In the genomic region with DNA sequence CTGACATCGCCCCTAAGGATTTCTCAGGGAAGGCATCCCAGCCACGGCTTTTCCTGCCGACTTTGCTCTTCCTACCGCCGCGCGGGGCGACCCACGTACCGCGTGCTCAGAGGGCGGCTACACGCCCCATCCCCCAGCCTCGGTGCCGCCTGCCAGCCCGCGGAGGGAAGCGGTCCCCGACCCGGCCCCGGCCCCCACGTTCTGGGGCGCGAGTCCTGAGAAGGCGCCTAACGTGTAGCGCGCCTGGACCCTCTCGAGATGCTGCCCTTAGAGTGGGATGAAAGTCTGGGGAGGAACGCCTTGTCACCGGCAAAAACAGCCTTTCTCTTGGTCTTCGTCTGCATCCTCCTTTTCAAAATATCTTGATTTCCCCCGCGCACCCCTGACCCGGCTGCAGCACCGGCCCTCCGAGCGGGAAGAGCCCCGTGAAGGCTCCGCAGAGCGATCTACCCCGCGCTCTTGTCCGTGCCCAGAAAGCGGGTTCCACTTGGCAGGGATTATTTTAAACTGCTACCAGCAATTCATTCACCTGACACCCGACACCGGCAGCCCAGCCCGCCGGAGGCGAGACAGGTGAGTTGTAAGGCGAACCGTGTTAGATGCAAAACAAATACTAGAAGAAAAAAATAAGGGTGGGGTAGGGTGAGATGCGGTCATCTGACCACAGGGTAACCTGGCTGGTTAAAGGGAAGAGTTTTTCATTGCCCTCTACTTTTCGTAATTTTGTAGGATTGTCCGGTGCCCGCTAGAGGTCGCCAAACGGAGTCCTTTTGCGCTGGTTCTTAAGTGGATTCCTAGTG, we compare ENCODE assay signal across 1 cellular context.
A peak's percentile ranks its signal among the peaks of the same experiment; 100 is the strongest.
TF ChIP-seq lines count a peak whose summit lies in the region.

No MANE protein-coding gene starts in this region.

TF ChIP-seq in HepG2, 621 proteins besides CTCF, POLR2A, EP300 and RAD21 (continued from another document and continues in another):
- TF ChIP-seq, protein P1, sequence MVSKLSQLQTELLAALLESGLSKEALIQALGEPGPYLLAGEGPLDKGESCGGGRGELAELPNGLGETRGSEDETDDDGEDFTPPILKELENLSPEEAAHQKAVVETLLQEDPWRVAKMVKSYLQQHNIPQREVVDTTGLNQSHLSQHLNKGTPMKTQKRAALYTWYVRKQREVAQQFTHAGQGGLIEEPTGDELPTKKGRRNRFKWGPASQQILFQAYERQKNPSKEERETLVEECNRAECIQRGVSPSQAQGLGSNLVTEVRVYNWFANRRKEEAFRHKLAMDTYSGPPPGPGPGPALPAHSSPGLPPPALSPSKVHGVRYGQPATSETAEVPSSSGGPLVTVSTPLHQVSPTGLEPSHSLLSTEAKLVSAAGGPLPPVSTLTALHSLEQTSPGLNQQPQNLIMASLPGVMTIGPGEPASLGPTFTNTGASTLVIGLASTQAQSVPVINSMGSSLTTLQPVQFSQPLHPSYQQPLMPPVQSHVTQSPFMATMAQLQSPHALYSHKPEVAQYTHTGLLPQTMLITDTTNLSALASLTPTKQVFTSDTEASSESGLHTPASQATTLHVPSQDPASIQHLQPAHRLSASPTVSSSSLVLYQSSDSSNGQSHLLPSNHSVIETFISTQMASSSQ (IDR thresholded peaks at IDR 0.05; ENCODE audit: low read depth) = no peak
- TF ChIP-seq, protein P1 (CRISPR knock-in tag; IDR thresholded peaks at IDR 0.05; ENCODE audit: borderline replicate concordance) = peak; percentile 26; the same call in 1 of the 2 replicates
- TF ChIP-seq ZEB1 (IDR thresholded peaks at IDR 0.05; ENCODE audit: insufficient replicate concordance, low read depth) (peak; percentile 86), ZNF292 (CRISPR knock-in tag; IDR thresholded peaks at IDR 0.05; ENCODE audit: borderline replicate concordance, low read depth) (no peak), ZNF709 (CRISPR knock-in tag; IDR thresholded peaks at IDR 0.05) (peak; percentile 94), ZNF816 (CRISPR knock-in tag; IDR thresholded peaks at IDR 0.05; ENCODE audit: borderline replicate concordance) (no peak), ATF1 (CRISPR knock-in tag; IDR thresholded peaks at IDR 0.05) (0 out of 2 replicates have a peak, but pooled peaks have one; percentile 15), ZSCAN25 (CRISPR knock-in tag; IDR thresholded peaks at IDR 0.05) (no peak), BRD4 (CRISPR knock-in tag; IDR thresholded peaks at IDR 0.05) (no peak), MAFF (IDR thresholded peaks at IDR 0.05; ENCODE audit: low read depth, low read length) (no peak), AHR (CRISPR knock-in tag; IDR thresholded peaks at IDR 0.05) (no peak), MXD4 (CRISPR knock-in tag; IDR thresholded peaks at IDR 0.05) (no peak), ZNF207 (IDR thresholded peaks at IDR 0.05; ENCODE audit: borderline replicate concordance) (no peak), ZBTB20 (CRISPR knock-in tag; IDR thresholded peaks at IDR 0.05; ENCODE audit: borderline replicate concordance, low read depth) (peak; percentile 36; the same call in 1 of the 2 replicates), DNMT3B (CRISPR knock-in tag; conservative IDR thresholded peaks at IDR 0.05) (no peak), SOX5 (CRISPR knock-in tag; IDR thresholded peaks at IDR 0.05; ENCODE audit: borderline replicate concordance) (peak; percentile 49; the same call in 1 of the 2 replicates), SRF (IDR thresholded peaks at IDR 0.05; ENCODE audit: low read depth, low read length) (no peak), ZNF251 (CRISPR knock-in tag; IDR thresholded peaks at IDR 0.05) (0 out of 2 replicates have a peak, but pooled peaks have one; percentile 75)
- TF ChIP-seq, protein P2, sequence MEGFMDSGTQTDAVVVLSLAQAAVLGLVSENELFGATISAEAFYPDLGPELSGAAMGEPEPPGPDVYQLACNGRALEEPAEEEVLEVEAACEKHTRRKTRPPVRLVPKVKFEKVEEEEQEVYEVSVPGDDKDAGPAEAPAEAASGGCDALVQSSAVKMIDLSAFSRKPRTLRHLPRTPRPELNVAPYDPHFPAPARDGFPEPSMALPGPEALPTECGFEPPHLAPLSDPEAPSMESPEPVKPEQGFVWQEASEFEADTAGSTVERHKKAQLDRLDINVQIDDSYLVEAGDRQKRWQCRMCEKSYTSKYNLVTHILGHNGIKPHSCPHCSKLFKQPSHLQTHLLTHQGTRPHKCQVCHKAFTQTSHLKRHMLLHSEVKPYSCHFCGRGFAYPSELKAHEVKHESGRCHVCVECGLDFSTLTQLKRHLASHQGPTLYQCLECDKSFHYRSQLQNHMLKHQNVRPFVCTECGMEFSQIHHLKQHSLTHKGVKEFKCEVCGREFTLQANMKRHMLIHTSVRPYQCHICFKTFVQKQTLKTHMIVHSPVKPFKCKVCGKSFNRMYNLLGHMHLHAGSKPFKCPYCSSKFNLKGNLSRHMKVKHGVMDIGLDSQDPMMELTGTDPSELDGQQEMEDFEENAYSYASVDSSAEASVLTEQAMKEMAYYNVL (CRISPR knock-in tag; IDR thresholded peaks at IDR 0.05; ENCODE audit: borderline replicate concordance) = no peak; the same call in 1 of the 2 replicates
- TF ChIP-seq, protein P3, sequence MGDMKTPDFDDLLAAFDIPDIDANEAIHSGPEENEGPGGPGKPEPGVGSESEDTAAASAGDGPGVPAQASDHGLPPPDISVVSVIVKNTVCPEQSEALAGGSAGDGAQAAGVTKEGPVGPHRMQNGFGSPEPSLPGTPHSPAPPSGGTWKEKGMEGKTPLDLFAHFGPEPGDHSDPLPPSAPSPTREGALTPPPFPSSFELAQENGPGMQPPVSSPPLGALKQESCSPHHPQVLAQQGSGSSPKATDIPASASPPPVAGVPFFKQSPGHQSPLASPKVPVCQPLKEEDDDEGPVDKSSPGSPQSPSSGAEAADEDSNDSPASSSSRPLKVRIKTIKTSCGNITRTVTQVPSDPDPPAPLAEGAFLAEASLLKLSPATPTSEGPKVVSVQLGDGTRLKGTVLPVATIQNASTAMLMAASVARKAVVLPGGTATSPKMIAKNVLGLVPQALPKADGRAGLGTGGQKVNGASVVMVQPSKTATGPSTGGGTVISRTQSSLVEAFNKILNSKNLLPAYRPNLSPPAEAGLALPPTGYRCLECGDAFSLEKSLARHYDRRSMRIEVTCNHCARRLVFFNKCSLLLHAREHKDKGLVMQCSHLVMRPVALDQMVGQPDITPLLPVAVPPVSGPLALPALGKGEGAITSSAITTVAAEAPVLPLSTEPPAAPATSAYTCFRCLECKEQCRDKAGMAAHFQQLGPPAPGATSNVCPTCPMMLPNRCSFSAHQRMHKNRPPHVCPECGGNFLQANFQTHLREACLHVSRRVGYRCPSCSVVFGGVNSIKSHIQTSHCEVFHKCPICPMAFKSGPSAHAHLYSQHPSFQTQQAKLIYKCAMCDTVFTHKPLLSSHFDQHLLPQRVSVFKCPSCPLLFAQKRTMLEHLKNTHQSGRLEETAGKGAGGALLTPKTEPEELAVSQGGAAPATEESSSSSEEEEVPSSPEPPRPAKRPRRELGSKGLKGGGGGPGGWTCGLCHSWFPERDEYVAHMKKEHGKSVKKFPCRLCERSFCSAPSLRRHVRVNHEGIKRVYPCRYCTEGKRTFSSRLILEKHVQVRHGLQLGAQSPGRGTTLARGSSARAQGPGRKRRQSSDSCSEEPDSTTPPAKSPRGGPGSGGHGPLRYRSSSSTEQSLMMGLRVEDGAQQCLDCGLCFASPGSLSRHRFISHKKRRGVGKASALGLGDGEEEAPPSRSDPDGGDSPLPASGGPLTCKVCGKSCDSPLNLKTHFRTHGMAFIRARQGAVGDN (CRISPR knock-in tag; IDR thresholded peaks at IDR 0.05) = peak; percentile 92
- TF ChIP-seq, protein P4, sequence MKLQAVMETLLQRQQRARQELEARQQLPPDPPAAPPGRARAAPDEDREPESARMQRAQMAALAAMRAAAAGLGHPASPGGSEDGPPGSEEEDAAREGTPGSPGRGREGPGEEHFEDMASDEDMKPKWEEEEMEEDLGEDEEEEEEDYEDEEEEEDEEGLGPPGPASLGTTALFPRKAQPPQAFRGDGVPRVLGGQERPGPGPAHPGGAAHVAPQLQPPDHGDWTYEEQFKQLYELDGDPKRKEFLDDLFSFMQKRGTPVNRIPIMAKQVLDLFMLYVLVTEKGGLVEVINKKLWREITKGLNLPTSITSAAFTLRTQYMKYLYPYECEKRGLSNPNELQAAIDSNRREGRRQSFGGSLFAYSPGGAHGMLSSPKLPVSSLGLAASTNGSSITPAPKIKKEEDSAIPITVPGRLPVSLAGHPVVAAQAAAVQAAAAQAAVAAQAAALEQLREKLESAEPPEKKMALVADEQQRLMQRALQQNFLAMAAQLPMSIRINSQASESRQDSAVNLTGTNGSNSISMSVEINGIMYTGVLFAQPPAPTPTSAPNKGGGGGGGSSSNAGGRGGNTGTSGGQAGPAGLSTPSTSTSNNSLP (IDR thresholded peaks at IDR 0.05; ENCODE audit: low read depth, low read length) = peak; percentile 68
- TF ChIP-seq, protein P5, sequence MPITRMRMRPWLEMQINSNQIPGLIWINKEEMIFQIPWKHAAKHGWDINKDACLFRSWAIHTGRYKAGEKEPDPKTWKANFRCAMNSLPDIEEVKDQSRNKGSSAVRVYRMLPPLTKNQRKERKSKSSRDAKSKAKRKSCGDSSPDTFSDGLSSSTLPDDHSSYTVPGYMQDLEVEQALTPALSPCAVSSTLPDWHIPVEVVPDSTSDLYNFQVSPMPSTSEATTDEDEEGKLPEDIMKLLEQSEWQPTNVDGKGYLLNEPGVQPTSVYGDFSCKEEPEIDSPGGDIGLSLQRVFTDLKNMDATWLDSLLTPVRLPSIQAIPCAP (CRISPR knock-in tag; IDR thresholded peaks at IDR 0.05; ENCODE audit: low read depth) = no peak
- TF ChIP-seq, protein P6, sequence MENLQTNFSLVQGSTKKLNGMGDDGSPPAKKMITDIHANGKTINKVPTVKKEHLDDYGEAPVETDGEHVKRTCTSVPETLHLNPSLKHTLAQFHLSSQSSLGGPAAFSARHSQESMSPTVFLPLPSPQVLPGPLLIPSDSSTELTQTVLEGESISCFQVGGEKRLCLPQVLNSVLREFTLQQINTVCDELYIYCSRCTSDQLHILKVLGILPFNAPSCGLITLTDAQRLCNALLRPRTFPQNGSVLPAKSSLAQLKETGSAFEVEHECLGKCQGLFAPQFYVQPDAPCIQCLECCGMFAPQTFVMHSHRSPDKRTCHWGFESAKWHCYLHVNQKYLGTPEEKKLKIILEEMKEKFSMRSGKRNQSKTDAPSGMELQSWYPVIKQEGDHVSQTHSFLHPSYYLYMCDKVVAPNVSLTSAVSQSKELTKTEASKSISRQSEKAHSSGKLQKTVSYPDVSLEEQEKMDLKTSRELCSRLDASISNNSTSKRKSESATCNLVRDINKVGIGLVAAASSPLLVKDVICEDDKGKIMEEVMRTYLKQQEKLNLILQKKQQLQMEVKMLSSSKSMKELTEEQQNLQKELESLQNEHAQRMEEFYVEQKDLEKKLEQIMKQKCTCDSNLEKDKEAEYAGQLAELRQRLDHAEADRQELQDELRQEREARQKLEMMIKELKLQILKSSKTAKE (CRISPR knock-in tag; IDR thresholded peaks at IDR 0.05; ENCODE audit: borderline replicate concordance) = no peak
- TF ChIP-seq, protein P7, sequence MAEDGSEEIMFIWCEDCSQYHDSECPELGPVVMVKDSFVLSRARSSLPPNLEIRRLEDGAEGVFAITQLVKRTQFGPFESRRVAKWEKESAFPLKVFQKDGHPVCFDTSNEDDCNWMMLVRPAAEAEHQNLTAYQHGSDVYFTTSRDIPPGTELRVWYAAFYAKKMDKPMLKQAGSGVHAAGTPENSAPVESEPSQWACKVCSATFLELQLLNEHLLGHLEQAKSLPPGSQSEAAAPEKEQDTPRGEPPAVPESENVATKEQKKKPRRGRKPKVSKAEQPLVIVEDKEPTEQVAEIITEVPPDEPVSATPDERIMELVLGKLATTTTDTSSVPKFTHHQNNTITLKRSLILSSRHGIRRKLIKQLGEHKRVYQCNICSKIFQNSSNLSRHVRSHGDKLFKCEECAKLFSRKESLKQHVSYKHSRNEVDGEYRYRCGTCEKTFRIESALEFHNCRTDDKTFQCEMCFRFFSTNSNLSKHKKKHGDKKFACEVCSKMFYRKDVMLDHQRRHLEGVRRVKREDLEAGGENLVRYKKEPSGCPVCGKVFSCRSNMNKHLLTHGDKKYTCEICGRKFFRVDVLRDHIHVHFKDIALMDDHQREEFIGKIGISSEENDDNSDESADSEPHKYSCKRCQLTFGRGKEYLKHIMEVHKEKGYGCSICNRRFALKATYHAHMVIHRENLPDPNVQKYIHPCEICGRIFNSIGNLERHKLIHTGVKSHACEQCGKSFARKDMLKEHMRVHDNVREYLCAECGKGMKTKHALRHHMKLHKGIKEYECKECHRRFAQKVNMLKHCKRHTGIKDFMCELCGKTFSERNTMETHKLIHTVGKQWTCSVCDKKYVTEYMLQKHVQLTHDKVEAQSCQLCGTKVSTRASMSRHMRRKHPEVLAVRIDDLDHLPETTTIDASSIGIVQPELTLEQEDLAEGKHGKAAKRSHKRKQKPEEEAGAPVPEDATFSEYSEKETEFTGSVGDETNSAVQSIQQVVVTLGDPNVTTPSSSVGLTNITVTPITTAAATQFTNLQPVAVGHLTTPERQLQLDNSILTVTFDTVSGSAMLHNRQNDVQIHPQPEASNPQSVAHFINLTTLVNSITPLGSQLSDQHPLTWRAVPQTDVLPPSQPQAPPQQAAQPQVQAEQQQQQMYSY (CRISPR knock-in tag; IDR thresholded peaks at IDR 0.05) = peak; percentile 6; the same call in 1 of the 2 replicates
- TF ChIP-seq, protein P8, sequence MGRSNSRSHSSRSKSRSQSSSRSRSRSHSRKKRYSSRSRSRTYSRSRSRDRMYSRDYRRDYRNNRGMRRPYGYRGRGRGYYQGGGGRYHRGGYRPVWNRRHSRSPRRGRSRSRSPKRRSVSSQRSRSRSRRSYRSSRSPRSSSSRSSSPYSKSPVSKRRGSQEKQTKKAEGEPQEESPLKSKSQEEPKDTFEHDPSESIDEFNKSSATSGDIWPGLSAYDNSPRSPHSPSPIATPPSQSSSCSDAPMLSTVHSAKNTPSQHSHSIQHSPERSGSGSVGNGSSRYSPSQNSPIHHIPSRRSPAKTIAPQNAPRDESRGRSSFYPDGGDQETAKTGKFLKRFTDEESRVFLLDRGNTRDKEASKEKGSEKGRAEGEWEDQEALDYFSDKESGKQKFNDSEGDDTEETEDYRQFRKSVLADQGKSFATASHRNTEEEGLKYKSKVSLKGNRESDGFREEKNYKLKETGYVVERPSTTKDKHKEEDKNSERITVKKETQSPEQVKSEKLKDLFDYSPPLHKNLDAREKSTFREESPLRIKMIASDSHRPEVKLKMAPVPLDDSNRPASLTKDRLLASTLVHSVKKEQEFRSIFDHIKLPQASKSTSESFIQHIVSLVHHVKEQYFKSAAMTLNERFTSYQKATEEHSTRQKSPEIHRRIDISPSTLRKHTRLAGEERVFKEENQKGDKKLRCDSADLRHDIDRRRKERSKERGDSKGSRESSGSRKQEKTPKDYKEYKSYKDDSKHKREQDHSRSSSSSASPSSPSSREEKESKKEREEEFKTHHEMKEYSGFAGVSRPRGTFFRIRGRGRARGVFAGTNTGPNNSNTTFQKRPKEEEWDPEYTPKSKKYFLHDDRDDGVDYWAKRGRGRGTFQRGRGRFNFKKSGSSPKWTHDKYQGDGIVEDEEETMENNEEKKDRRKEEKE (IDR thresholded peaks at IDR 0.05) = no peak
